Comparison of ENCODE assay signal across 1 cellular context in the genomic region with DNA sequence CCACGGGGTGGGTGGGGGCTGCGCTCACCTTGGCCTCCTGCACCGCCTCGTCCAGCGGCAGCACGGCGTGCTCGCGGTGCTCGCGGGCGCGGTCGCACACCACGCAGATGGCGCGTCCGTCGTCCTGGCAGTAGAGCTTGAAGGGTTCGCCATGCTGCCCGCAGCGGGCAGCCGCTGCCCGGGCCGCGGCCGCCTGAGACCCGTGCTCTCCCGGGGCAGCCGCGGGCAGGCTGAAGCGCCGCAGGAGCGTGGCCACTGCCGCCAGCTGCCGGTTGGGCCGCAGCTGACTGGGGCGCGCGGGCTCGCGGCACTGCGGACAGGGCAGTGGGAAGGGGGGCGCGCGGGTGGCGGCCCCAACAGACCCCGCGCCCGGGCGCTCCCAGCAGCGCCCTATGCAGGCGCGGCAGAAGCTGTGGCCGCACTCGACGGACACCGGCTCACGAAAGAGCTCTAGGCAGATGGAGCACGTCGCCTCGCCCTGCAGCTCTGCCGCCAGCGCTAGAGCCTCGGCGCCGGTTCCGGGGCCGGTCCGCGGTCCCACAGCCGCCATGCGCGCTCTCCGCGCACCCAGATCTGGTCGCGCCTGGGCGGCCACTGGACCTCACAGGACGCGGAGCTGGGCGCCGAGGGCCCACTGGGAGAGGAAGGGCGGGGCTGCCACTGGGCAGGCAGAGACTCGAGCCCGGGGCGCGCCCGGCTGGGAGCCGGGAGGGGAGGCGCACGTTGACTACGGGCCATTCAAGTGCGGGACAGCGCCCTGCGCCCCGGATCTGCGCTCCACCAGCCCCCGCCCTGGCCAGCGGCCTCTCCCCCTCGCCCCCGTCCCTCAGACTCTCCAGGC.
TF ChIP-seq lines count a peak whose summit lies in the region.

TRIM7 (minus strand) TSS at position 636 of the 841 bp plus-strand sequence; CDS start at position 550, 86 bp downstream.

TF ChIP-seq in GM12878, 131 proteins besides CTCF, POLR2A, EP300 and RAD21:
- TF ChIP-seq BHLHE40 (IDR thresholded peaks at IDR 0.05; ENCODE audit: borderline replicate concordance in 1 of 2, low read depth in 2 of 2, low read length in 1 of 2) (peak in 1 of 2 experiments; percentile 34; a peak in 1 of 4 replicates), MXI1 (IDR thresholded peaks at IDR 0.05; ENCODE audit: low read depth, low read length) (no peak), ZZZ3 (IDR thresholded peaks at IDR 0.05; ENCODE audit: control insufficient read depth, insufficient read length, low read depth) (no peak), RELA (IDR thresholded peaks at IDR 0.05; ENCODE audit: borderline replicate concordance, partially characterized antibody) (no peak), HDAC6 (IDR thresholded peaks at IDR 0.05; ENCODE audit: unreplicated experiment) (peak; percentile 89), ZBED1 (IDR thresholded peaks at IDR 0.05; ENCODE audit: borderline replicate concordance) (no peak), E2F4 (IDR thresholded peaks at IDR 0.05; ENCODE audit: low read depth, low read length) (no peak), GATAD2B (conservative IDR thresholded peaks at IDR 0.05; ENCODE audit: low read depth) (0 out of 2 replicates have a peak, but pooled peaks have one; percentile 48), NFIC (IDR thresholded peaks at IDR 0.05; ENCODE audit: low read depth, low read length) (no peak), SUPT20H (IDR thresholded peaks at IDR 0.05; ENCODE audit: borderline replicate concordance, control insufficient read depth, low read depth, low read length) (no peak), ZNF274 (IDR thresholded peaks at IDR 0.05; ENCODE audit: insufficient read depth, insufficient read length) (no peak), DPF2 (IDR thresholded peaks at IDR 0.05) (peak; percentile 54; the same call in 1 of the 2 replicates), LARP7 (IDR thresholded peaks at IDR 0.05) (peak; percentile 88), RBBP5 (conservative IDR thresholded peaks at IDR 0.05) (no peak), RB1 (IDR thresholded peaks at IDR 0.05; ENCODE audit: borderline replicate concordance) (0 out of 2 replicates have a peak, but pooled peaks have one; percentile 31), NR2F1 (conservative IDR thresholded peaks at IDR 0.05) (0 out of 2 replicates have a peak, but pooled peaks have one; percentile 35), SIN3A (IDR thresholded peaks at IDR 0.05; ENCODE audit: low read depth, low read length) (no peak), TBL1XR1 (IDR thresholded peaks at IDR 0.05; ENCODE audit: low read depth, low read length) (no peak), IKZF1 (conservative IDR thresholded peaks at IDR 0.05) (peak; percentile 67), CHD4 (IDR thresholded peaks at IDR 0.05) (no peak), MTA3 (IDR thresholded peaks at IDR 0.05; ENCODE audit: borderline replicate concordance, low read length) (no peak), MEF2A (IDR thresholded peaks at IDR 0.05; ENCODE audit: insufficient read depth, low read depth, low read length) (no peak), YY1 (IDR thresholded peaks at IDR 0.05; ENCODE audit: low read depth, low read length) (0 out of 2 replicates have a peak, but pooled peaks have one; percentile 23), RCOR1 (conservative IDR thresholded peaks at IDR 0.05; ENCODE audit: low read depth, low read length) (no peak), CBX5 (IDR thresholded peaks at IDR 0.05; ENCODE audit: low read depth) (no peak), EGR1 (IDR thresholded peaks at IDR 0.05; ENCODE audit: borderline replicate concordance in 1 of 2, low read depth in 2 of 2, low read length in 2 of 2) (no peak), RUNX3 (IDR thresholded peaks at IDR 0.05; ENCODE audit: low read length) (no peak), E2F8 (IDR thresholded peaks at IDR 0.05; ENCODE audit: low read depth, partially characterized antibody) (no peak), PAX5 (IDR thresholded peaks at IDR 0.05; ENCODE audit: borderline replicate concordance, low read depth, low read length) (no peak), WRNIP1 (IDR thresholded peaks at IDR 0.05; ENCODE audit: borderline replicate concordance, low read depth, low read length) (no peak)
- TF ChIP-seq, protein P1, sequence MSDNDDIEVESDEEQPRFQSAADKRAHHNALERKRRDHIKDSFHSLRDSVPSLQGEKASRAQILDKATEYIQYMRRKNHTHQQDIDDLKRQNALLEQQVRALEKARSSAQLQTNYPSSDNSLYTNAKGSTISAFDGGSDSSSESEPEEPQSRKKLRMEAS (IDR thresholded peaks at IDR 0.05; ENCODE audit: low read depth, low read length), result no peak
- TF ChIP-seq, protein P2, sequence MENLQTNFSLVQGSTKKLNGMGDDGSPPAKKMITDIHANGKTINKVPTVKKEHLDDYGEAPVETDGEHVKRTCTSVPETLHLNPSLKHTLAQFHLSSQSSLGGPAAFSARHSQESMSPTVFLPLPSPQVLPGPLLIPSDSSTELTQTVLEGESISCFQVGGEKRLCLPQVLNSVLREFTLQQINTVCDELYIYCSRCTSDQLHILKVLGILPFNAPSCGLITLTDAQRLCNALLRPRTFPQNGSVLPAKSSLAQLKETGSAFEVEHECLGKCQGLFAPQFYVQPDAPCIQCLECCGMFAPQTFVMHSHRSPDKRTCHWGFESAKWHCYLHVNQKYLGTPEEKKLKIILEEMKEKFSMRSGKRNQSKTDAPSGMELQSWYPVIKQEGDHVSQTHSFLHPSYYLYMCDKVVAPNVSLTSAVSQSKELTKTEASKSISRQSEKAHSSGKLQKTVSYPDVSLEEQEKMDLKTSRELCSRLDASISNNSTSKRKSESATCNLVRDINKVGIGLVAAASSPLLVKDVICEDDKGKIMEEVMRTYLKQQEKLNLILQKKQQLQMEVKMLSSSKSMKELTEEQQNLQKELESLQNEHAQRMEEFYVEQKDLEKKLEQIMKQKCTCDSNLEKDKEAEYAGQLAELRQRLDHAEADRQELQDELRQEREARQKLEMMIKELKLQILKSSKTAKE (IDR thresholded peaks at IDR 0.05; ENCODE audit: low read depth, poor library complexity, severe bottlenecking), result no peak
- TF ChIP-seq, protein P3, sequence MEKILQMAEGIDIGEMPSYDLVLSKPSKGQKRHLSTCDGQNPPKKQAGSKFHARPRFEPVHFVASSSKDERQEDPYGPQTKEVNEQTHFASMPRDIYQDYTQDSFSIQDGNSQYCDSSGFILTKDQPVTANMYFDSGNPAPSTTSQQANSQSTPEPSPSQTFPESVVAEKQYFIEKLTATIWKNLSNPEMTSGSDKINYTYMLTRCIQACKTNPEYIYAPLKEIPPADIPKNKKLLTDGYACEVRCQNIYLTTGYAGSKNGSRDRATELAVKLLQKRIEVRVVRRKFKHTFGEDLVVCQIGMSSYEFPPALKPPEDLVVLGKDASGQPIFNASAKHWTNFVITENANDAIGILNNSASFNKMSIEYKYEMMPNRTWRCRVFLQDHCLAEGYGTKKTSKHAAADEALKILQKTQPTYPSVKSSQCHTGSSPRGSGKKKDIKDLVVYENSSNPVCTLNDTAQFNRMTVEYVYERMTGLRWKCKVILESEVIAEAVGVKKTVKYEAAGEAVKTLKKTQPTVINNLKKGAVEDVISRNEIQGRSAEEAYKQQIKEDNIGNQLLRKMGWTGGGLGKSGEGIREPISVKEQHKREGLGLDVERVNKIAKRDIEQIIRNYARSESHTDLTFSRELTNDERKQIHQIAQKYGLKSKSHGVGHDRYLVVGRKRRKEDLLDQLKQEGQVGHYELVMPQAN (conservative IDR thresholded peaks at IDR 0.05), result peak; percentile 47; the same call in 1 of the 2 replicates
TF ChIP-seq in GM12878: peak in this region for 10.
